ENCODE assay signal across 8 cellular contexts in the genomic region with DNA sequence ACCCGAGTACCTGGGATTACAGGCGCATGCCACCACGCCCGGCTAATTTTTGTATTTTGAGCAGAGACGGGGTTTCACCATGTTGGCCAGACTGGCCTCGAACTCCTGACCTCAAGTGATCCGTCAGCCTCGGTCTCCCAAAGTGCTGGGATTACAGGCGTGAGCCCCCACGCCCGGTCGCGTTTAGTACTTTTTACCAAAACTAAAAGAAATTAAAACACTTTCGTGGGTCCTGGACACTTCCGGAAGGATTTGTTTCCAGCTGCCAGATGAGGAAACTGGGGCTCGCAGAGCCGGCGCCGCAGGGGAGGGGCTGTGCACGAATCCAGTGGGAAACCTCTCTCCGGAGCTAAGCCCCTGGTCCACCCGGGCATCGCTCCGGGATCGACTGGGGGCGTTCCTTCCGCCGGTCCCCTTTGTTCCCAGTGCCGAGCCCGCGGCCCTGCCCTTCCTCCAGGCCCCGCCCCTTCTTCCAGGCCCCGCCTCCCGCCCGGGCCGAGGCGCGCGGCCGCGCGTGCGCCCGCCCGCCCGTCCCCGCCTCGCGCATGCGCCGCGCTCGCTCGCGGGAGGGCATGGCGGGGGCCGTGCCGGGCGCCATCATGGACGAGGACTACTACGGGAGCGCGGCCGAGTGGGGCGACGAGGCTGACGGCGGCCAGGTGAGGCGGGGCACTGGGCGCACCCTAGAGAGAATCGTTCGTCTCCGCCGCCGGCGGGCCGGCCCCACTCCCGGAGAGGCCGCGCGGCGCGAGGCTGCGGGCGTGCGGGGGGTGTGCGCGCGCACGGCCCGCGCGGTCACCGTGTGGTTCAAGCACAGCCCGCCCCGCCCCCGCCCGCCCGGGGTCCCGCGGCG. TPM values are rescaled to one million over a fixed set of nuclear protein-coding genes. Genes with fewer than 3 reads are reported as not detected.
DNase-seq lines count a peak whose midpoint lies in the region; ATAC-seq and TF ChIP-seq lines count a peak whose summit lies in the region.

A gene with protein sequence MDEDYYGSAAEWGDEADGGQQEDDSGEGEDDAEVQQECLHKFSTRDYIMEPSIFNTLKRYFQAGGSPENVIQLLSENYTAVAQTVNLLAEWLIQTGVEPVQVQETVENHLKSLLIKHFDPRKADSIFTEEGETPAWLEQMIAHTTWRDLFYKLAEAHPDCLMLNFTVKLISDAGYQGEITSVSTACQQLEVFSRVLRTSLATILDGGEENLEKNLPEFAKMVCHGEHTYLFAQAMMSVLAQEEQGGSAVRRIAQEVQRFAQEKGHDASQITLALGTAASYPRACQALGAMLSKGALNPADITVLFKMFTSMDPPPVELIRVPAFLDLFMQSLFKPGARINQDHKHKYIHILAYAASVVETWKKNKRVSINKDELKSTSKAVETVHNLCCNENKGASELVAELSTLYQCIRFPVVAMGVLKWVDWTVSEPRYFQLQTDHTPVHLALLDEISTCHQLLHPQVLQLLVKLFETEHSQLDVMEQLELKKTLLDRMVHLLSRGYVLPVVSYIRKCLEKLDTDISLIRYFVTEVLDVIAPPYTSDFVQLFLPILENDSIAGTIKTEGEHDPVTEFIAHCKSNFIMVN (plus strand): TSS at position 546 of the 853 bp plus-strand sequence. CDS start 54 bp downstream, at position 600.

- H3K4me3 ChIP-seq in BE2C (ENCODE audit: low read depth, low read length) (peak within 1 kb of the TSS; percentile 97), dorsolateral prefrontal cortex (peak within 1 kb of the TSS; percentile 57 to 92 (median 77)), right lobe of liver (peak within 1 kb of the TSS; percentile 46 to 84 (median 60))

- H3K4me1 ChIP-seq in BE2C (peaks cover 12% of the 10 kb centered on the region), right lobe of liver (peaks cover 0 to 19% (median 0%) of the 10 kb centered on the region in 4 donors)

- ATAC-seq in HG03460 (IDR thresholded peaks at IDR 0.05; ENCODE audit: unreplicated experiment) (peak; percentile 71), right lobe of liver (peak; percentile 92 to 97 (median 95))

- H3K27me3 ChIP-seq in BE2C (no peaks in the 10 kb centered on the region), dorsolateral prefrontal cortex (no peaks in the 10 kb centered on the region), right lobe of liver (no peaks in the 10 kb centered on the region)

- H3K27ac ChIP-seq in dorsolateral prefrontal cortex (peak within 1 kb of the TSS in 58 of 59 donors; percentile 14 to 94 (median 82)), right lobe of liver (peak within 1 kb of the TSS; percentile 50 to 78 (median 59))

- peaks cover 10% of the 10 kb centered on the region for H3K36me3 ChIP-seq in BE2C
- H3K36me3 ChIP-seq in right lobe of liver = no peaks in the 10 kb centered on the region

- TF ChIP-seq POLR2A in right lobe of liver (IDR thresholded peaks at IDR 0.05) = peak; percentile 78

- WGBS in right lobe of liver (ENCODE audit: insufficient coverage, low coverage, low lambda C conversion rate, missing lambda C conversion rate) = 27% methylated on average over 9 of the region's 102 CpGs

- DNase-seq in BE2C = peak; percentile 95
- peak; percentile 86 for DNase-seq in GM19240 (ENCODE audit: insufficient read length, low spot score)
- peak; percentile 90 for DNase-seq in NCI-H69 (lab: John Stamatoyannopoulos, UW)
- peak; percentile 89 to 90 for DNase-seq in activated CD4-positive, alpha-beta T cell treated with anti-CD3 and anti-CD28 coated beads, Interleukin-2, amount 50 U/mL, for 48 hours
- peak; percentile 56 to 87 (median 72) for DNase-seq in dorsolateral prefrontal cortex
- peak; percentile 90 to 91 (median 90) for DNase-seq in right lobe of liver
- DNase-seq in stimulated activated CD4-positive, alpha-beta T cell treated with anti-CD3 and anti-CD28 coated beads, Interleukin-4, amount 100 ng/mL, for 24 hours = peak; percentile 87

- intact Hi-C loops in dorsolateral prefrontal cortex (cut with DNase I) = loop anchor here (1.0 to 5.0 kb wide), 4 partner anchors 52 to 91 kb away; a partner anchor contains a TSS
- intact Hi-C loops in right lobe of liver (cut with DNase I) = no loop called here

- no peaks in the 10 kb centered on the region for H3K9me3 ChIP-seq in BE2C
- H3K9me3 ChIP-seq in right lobe of liver = no peaks in the 10 kb centered on the region

- TF ChIP-seq CTCF in BE2C (IDR thresholded peaks at IDR 0.05; ENCODE audit: low read depth, low read length) (no peak), dorsolateral prefrontal cortex (IDR thresholded peaks at IDR 0.05 in 54 of 56, conservative IDR thresholded peaks at IDR 0.05 in 2 of 56; ENCODE audit: low read depth in 1 of 56, partially characterized antibody in 56 of 56) (peak in 2 of 56 donors; percentile 7 to 9), right lobe of liver (IDR thresholded peaks at IDR 0.05) (no peak)

RNA-seq across cellular contexts. Expression of the gene that starts here (rescaled TPM):
- 199 TPM for polyA plus RNA-seq in BE2C (2012; ENCODE audit: insufficient read depth, insufficient read length, low read depth)
- total RNA-seq in dorsolateral prefrontal cortex (10 to 100 TPM; 46.8 to 90.1 (median 64.8) TPM), right lobe of liver (10 to 100 TPM; 31.1 to 41.4 (median 36.5) TPM)

Comparison
In these comparisons a context has a peak if more than half of its experiments do, and no peak if none do; other contexts are left out.
1. Peak in every context shown above with its lines: DNase-seq, ATAC-seq, H3K4me3 ChIP-seq and H3K27ac ChIP-seq.
2. intact Hi-C loops: an anchor here in dorsolateral prefrontal cortex (1.0 to 5.0 kb wide); none called in right lobe of liver.